Comparison of ENCODE assay signal across 17 cellular contexts in the genomic region with DNA sequence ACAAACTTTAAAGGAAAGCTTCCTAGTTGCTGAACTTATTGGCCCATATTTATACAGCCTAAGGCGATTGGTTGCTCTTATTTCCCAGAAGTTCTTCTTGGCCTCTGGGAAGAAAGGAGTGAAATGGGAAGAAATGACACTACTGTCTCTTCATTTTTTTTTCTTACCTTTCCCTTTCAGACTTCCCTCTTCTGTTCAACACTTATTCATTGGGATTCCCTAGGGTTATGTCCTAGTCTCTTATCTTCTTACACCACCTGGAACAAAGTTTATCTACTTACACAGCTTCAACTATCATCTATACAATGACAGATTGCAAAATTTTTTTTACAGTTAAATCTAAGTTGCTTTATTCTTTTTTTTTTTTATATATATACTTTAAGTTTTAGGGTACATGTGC.
"Had no signal": no experiment of that assay in that cellular context is flagged by ENCODE, and none has a peak within 500 bp of the region (broad histone marks: within the 10 kb centered on the region; RNA-seq: fewer than 3 reads in every experiment).

No MANE protein-coding gene starts in this region.

- H3K27ac Mint-ChIP-seq: dendritic cell treated with granulocyte-macrophage colony-stimulating factor and Interleukin-4, amounts not matched to agents 40 ng/mL and 50 ng/mL, for 4 days; stimulated activated naive B cell treated with anti-CD40 and anti-IgM and Interleukin-4, amounts not matched to agents 10 μg/mL and 1 μg/mL and 100 μg/mL, for 72 hours; stimulated activated naive CD8-positive, alpha-beta T cell treated with anti-CD3 and anti-CD28 coated beads, Interleukin-15, amount 100 ng/mL, for 72 hours had no signal

- H3K9me3 Mint-ChIP-seq: dendritic cell treated with granulocyte-macrophage colony-stimulating factor and Interleukin-4, amounts not matched to agents 40 ng/mL and 50 ng/mL, for 4 days; effector memory CD8-positive, alpha-beta T cell; naive thymus-derived CD4-positive, alpha-beta T cell; stimulated activated naive B cell treated with anti-CD40 and anti-IgM and Interleukin-4, amounts not matched to agents 10 μg/mL and 1 μg/mL and 100 μg/mL, for 72 hours; stimulated activated naive CD8-positive, alpha-beta T cell treated with anti-CD3 and anti-CD28 coated beads, Interleukin-15, amount 100 ng/mL, for 72 hours had no signal

- ATAC-seq: effector memory CD8-positive, alpha-beta T cell; heart right ventricle; naive thymus-derived CD4-positive, alpha-beta T cell; sciatic nerve; stimulated activated naive B cell treated with anti-CD40 and anti-IgM and Interleukin-4, amounts not matched to agents 10 μg/mL and 1 μg/mL and 100 μg/mL, for 72 hours; stimulated activated naive CD8-positive, alpha-beta T cell treated with anti-CD3 and anti-CD28 coated beads, Interleukin-15, amount 100 ng/mL, for 72 hours; upper lobe of right lung had no signal

- H3K27ac ChIP-seq: heart right ventricle, testis, tibial nerve, upper lobe of right lung, vagina had no signal

- H3K36me3 Mint-ChIP-seq: naive thymus-derived CD4-positive, alpha-beta T cell; stimulated activated naive B cell treated with anti-CD40 and anti-IgM and Interleukin-4, amounts not matched to agents 10 μg/mL and 1 μg/mL and 100 μg/mL, for 72 hours had no signal

- DNase-seq: effector memory CD8-positive, alpha-beta T cell; foreskin melanocyte; heart right ventricle; hypothalamus; kidney glomerular epithelial cell; posterior cingulate gyrus; stimulated activated CD4-positive, alpha-beta T cell treated with anti-CD3 and anti-CD28 coated beads, Interleukin-2, amount 100 ng/mL, for 24 hours; stimulated activated CD4-positive, alpha-beta T cell treated with anti-CD3 and anti-CD28 coated beads, Interleukin-4, amount 100 ng/mL, for 4 hours; stimulated activated naive B cell treated with anti-CD40 and anti-IgM and Interleukin-4, amounts not matched to agents 10 μg/mL and 1 μg/mL and 100 μg/mL, for 72 hours; stimulated activated naive CD8-positive, alpha-beta T cell treated with anti-CD3 and anti-CD28 coated beads, Interleukin-15, amount 100 ng/mL, for 72 hours; testis; upper lobe of right lung had no signal

- H3K4me3 ChIP-seq: heart right ventricle, testis, tibial nerve, upper lobe of right lung, vagina had no signal

- H3K36me3 ChIP-seq: heart right ventricle, tibial nerve, upper lobe of right lung, vagina had no signal

- H3K4me1 ChIP-seq: heart right ventricle, testis, tibial nerve, upper lobe of right lung, vagina had no signal

- H3K4me3 Mint-ChIP-seq: dendritic cell treated with granulocyte-macrophage colony-stimulating factor and Interleukin-4, amounts not matched to agents 40 ng/mL and 50 ng/mL, for 4 days; effector memory CD8-positive, alpha-beta T cell; stimulated activated naive B cell treated with anti-CD40 and anti-IgM and Interleukin-4, amounts not matched to agents 10 μg/mL and 1 μg/mL and 100 μg/mL, for 72 hours; stimulated activated naive CD8-positive, alpha-beta T cell treated with anti-CD3 and anti-CD28 coated beads, Interleukin-15, amount 100 ng/mL, for 72 hours had no signal

- H3K27me3 ChIP-seq: testis, tibial nerve, upper lobe of right lung, vagina had no signal
